Comparison of ENCODE assay signal across 23 cellular contexts in the genomic region with DNA sequence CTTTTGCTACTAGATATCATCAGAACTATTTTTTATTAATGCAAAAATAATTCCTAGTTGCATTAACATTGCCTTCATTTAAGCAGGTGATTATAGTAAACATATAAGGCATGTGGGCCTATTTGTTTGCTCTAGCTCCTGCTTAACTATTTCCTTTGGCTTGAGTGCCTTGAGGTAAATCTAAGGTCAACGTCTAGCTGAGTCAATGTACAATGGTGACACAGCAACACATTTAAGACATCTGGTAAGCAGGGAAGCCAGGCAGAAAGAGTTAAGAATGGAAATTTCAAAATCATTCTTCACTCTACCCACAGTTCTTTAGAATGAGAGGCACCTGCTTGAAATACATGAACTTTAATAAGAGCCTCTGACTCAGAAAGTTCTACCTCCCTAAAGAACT.
DNase-seq lines count a peak whose midpoint lies in the region; ATAC-seq and TF ChIP-seq lines count a peak whose summit lies in the region.
"Had no signal": no experiment of that assay in that cellular context is flagged by ENCODE, and none has a peak within 500 bp of the region (broad histone marks: within the 10 kb centered on the region; RNA-seq: fewer than 3 reads in every experiment).

No MANE protein-coding gene starts in this region.

- ATAC-seq in SK-N-SH treated with all-trans-retinoic acid at 6 μM for 48 hours = no peak
- ATAC-seq: heart left ventricle, pancreas, right lobe of liver had no signal

- no peak overlapping the region for H3K9ac ChIP-seq in SK-N-SH

- peaks cover 28% of the 10 kb centered on the region for H3F3A ChIP-seq in SK-N-SH (replicated peaks; ENCODE audit: insufficient read depth)
- H3F3A ChIP-seq in PC-9 (ENCODE audit: insufficient read depth, low read depth) = peaks cover 9% of the 10 kb centered on the region; the same call in 1 of the 2 replicates

- H3K36me3 ChIP-seq in SK-N-SH (replicated peaks in 1 of 2; ENCODE audit: control insufficient read depth in 1 of 2, insufficient read depth in 2 of 2, low read length in 1 of 2) (no peaks in the 10 kb centered on the region), PC-9 (ENCODE audit: low read depth) (no peaks in the 10 kb centered on the region)
- H3K36me3 ChIP-seq: heart left ventricle, pancreas, right lobe of liver, upper lobe of left lung had no signal

- H4K20me1 ChIP-seq in SK-N-SH (ENCODE audit: insufficient read depth) = no peaks in the 10 kb centered on the region
- H4K20me1 ChIP-seq in PC-9 (ENCODE audit: insufficient read depth) = no peaks in the 10 kb centered on the region

- H3K4me3 ChIP-seq in SK-N-SH (ENCODE audit: low read depth in 2 of 2, low read length in 1 of 2) = no peak overlapping the region
- no peak overlapping the region for H3K4me3 ChIP-seq in PC-9
- H3K4me3 ChIP-seq: heart left ventricle, pancreas, right lobe of liver, upper lobe of left lung had no signal

- H2AFZ ChIP-seq in SK-N-SH (ENCODE audit: low read depth) (no peak overlapping the region), PC-9 (0 out of 2 replicates have a peak overlapping the region, but pooled peaks have one; percentile 5)

- H3K27ac ChIP-seq in SK-N-SH (ENCODE audit: low read depth in 2 of 2, low read length in 1 of 2) (peak overlapping the region in 1 of 2 experiments; percentile 9; a peak in 1 of 4 replicates), PC-9 (peak overlapping the region; percentile 83), epithelial cell of prostate (peak overlapping the region; percentile 100)
- H3K27ac ChIP-seq: 22Rv1, heart left ventricle, HL-60, pancreas, right lobe of liver, upper lobe of left lung had no signal

- 14% methylated on average over 1 of the region's 1 CpG for WGBS in SK-N-SH (ENCODE audit: low lambda C conversion rate)

- peaks cover 0 to 12% of the 10 kb centered on the region in 2 experiments; a peak in 2 of 4 replicates for H3K4me1 ChIP-seq in SK-N-SH (ENCODE audit: control insufficient read depth in 1 of 2, insufficient read depth in 2 of 2, low read depth in 1 of 2, low read length in 1 of 2)
- peaks cover 22% of the 10 kb centered on the region for H3K4me1 ChIP-seq in PC-9 (replicated peaks; ENCODE audit: insufficient read depth)
- H3K4me1 ChIP-seq: pancreas, right lobe of liver, upper lobe of left lung had no signal

- DNase-seq in SK-N-SH = no peak
- DNase-seq in PC-9 = peak in 1 of 2 experiments; percentile 84
- DNase-seq in epithelial cell of prostate (ENCODE audit: low read depth, low spot score) = no peak
- peak; percentile 59 for DNase-seq in renal cortical epithelial cell (ENCODE audit: low read depth)
- DNase-seq in 8988T = no peak
- no peak for DNase-seq in NCI-H2029 treated with DMSO at 0.1 percent for 48 hours (lab: John Stamatoyannopoulos, UW)
- no peak for DNase-seq in T-helper 9 cell
- DNase-seq: activated CD4-positive, alpha-beta T cell treated with anti-CD3 and anti-CD28 coated beads for 4 hours; activated naive CD4-positive, alpha-beta T cell treated with anti-CD3 and anti-CD28 coated beads, Interleukin-2, amount 50 U/mL, for 16 hours; activated T-cell treated with anti-CD3 and anti-CD28 coated beads, Interleukin-2, amount 50 U/mL, for 72 hours; cerebellar nuclear complex; DMS79 treated with DMSO at 0.1 percent for 48 hours; effector CD8-positive, alpha-beta T cell; heart left ventricle; NCI-H1436 treated with DMSO at 0.1 percent for 48 hours; NCI-H526; pancreas; right lobe of liver; stimulated activated CD4-positive, alpha-beta T cell treated with anti-CD3 and anti-CD28 coated beads, Interleukin-15, amount 100 ng/mL, for 24 hours; upper lobe of left lung had no signal

- POLR2A ChIA-PET in SK-N-SH (lab: Yijun Ruan, JAX) = no interaction called here
- POLR2A ChIA-PET in PC-9 (lab: Charles Lee; ENCODE audit: unreplicated experiment) = no interaction called here

- no peaks in the 10 kb centered on the region for H3K79me2 ChIP-seq in SK-N-SH (ENCODE audit: insufficient read depth)
- no peaks in the 10 kb centered on the region for H3K79me2 ChIP-seq in PC-9 (ENCODE audit: low read depth)

- CTCF ChIA-PET in SK-N-SH (lab: Yijun Ruan, JAX) = no interaction called here
- CTCF ChIA-PET in PC-9 (lab: Charles Lee) = no interaction called here

- intact Hi-C loops in PC-9 (cut with micrococcal nuclease; ENCODE audit: unreplicated experiment) = no loop called here

- TF ChIP-seq EP300 in SK-N-SH (IDR thresholded peaks at IDR 0.05; ENCODE audit: borderline replicate concordance in 1 of 2, low read depth in 1 of 2, low read length in 1 of 2) = no peak

- no peak for TF ChIP-seq RAD21 in SK-N-SH (IDR thresholded peaks at IDR 0.05; ENCODE audit: low read length)

- H3K9me3 ChIP-seq in SK-N-SH (peaks cover 6% of the 10 kb centered on the region; the same call in 1 of the 2 replicates), PC-9 (ENCODE audit: insufficient read depth, low read depth) (peaks cover 4% of the 10 kb centered on the region; the same call in 1 of the 2 replicates)
- H3K9me3 ChIP-seq: pancreas, right lobe of liver, upper lobe of left lung had no signal

- no TSS peak for BruUV-seq in PC-9 (replicated peaks; lab: Mats Ljungman, UMichigan)

- no peak overlapping the region for H3K4me2 ChIP-seq in SK-N-SH
- H3K4me2 ChIP-seq in PC-9 = peak overlapping the region; percentile 18; the same call in 1 of the 2 replicates

- no peaks in the 10 kb centered on the region for H3K9me2 ChIP-seq in SK-N-SH
- no peaks in the 10 kb centered on the region for H3K9me2 ChIP-seq in PC-9 (ENCODE audit: insufficient read depth)

- TF ChIP-seq CTCF in SK-N-SH (IDR thresholded peaks at IDR 0.05) (no peak), PC-9 (conservative IDR thresholded peaks at IDR 0.05) (no peak)

- H3K27me3 ChIP-seq in SK-N-SH (ENCODE audit: insufficient read depth) (no peaks in the 10 kb centered on the region), PC-9 (ENCODE audit: insufficient read depth, low read depth) (no peaks in the 10 kb centered on the region)
- H3K27me3 ChIP-seq: heart left ventricle, pancreas, right lobe of liver, upper lobe of left lung had no signal

TF ChIP-seq in SK-N-SH, 30 proteins besides CTCF, POLR2A, EP300 and RAD21:
- TF ChIP-seq FOXM1 (IDR thresholded peaks at IDR 0.05; ENCODE audit: low read depth) = no peak
- peak; percentile 74 for TF ChIP-seq RXRA (IDR thresholded peaks at IDR 0.05; ENCODE audit: borderline replicate concordance, low read depth)
- peak; percentile 51; the same call in 1 of the 2 replicates for TF ChIP-seq TCF12 (IDR thresholded peaks at IDR 0.05)
- TF ChIP-seq FOXJ3 (CRISPR knock-in tag; IDR thresholded peaks at IDR 0.05) = no peak
- TF ChIP-seq, protein P1, sequence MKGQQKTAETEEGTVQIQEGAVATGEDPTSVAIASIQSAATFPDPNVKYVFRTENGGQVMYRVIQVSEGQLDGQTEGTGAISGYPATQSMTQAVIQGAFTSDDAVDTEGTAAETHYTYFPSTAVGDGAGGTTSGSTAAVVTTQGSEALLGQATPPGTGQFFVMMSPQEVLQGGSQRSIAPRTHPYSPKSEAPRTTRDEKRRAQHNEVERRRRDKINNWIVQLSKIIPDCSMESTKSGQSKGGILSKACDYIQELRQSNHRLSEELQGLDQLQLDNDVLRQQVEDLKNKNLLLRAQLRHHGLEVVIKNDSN (IDR thresholded peaks at IDR 0.05; ENCODE audit: borderline replicate concordance, low read depth) = no peak

TF ChIP-seq in SK-N-SH treated with all-trans-retinoic acid at 6 μM for 48 hours, 23 proteins besides CTCF, POLR2A, EP300 and RAD21:
- TF ChIP-seq ZNF565 (CRISPR knock-in tag; conservative IDR thresholded peaks at IDR 0.05; ENCODE audit: low read depth) = no peak
- TF ChIP-seq, protein P2, sequence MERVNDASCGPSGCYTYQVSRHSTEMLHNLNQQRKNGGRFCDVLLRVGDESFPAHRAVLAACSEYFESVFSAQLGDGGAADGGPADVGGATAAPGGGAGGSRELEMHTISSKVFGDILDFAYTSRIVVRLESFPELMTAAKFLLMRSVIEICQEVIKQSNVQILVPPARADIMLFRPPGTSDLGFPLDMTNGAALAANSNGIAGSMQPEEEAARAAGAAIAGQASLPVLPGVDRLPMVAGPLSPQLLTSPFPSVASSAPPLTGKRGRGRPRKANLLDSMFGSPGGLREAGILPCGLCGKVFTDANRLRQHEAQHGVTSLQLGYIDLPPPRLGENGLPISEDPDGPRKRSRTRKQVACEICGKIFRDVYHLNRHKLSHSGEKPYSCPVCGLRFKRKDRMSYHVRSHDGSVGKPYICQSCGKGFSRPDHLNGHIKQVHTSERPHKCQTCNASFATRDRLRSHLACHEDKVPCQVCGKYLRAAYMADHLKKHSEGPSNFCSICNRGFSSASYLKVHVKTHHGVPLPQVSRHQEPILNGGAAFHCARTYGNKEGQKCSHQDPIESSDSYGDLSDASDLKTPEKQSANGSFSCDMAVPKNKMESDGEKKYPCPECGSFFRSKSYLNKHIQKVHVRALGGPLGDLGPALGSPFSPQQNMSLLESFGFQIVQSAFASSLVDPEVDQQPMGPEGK (CRISPR knock-in tag; IDR thresholded peaks at IDR 0.05; ENCODE audit: borderline replicate concordance) = no peak
